ENCODE assay signal across 16 cellular contexts in the genomic region with DNA sequence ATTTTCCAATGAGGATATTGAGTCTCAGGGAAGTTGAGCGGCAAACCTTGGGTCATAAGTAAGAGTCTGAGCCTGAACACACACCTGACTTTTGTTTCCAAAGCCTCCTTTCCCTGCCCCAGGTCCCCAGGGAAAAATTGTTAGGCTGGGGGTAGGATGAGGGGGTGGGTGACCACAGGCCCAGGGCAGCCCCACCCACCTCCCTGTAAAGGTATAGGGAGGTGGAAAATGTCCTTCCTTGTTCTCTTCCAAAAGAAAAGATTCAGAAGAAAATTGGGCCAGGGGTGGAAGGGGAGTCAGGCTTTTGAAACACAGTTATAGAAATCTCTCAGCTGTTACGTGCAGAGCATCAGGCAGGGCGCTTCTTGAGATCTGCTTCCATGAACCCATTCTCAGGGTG.
DNase-seq lines count a peak whose midpoint lies in the region; ATAC-seq and TF ChIP-seq lines count a peak whose summit lies in the region.
"Had no signal": no experiment of that assay in that cellular context is flagged by ENCODE, and none has a peak within 500 bp of the region (broad histone marks: within the 10 kb centered on the region; RNA-seq: fewer than 3 reads in every experiment).

No MANE protein-coding gene starts in this region.

- no peak for TF ChIP-seq CTCF in colonic mucosa (IDR thresholded peaks at IDR 0.05)
- TF ChIP-seq CTCF in esophagus muscularis mucosa (IDR thresholded peaks at IDR 0.05), result no peak
- no peak for TF ChIP-seq CTCF in upper lobe of right lung (IDR thresholded peaks at IDR 0.05)

- no peak for TF ChIP-seq EP300 in esophagus muscularis mucosa (IDR thresholded peaks at IDR 0.05)

- no peak overlapping the region for H3K9ac ChIP-seq in colonic mucosa (ENCODE audit: low read depth in 2 of 2, low read length in 2 of 2)
- H3K9ac ChIP-seq: BLaER1 treated with 17β-estradiol and CSF1 and Interleukin-3, amounts not matched to agents 10 nM and 100 nM had no signal

- H3K4me1 ChIP-seq in colonic mucosa, result no peaks in the 10 kb centered on the region
- no peaks in the 10 kb centered on the region for H3K4me1 ChIP-seq in esophagus muscularis mucosa
- no peaks in the 10 kb centered on the region for H3K4me1 ChIP-seq in upper lobe of right lung
- H3K4me1 ChIP-seq: Caco-2 had no signal

- H3K27ac ChIP-seq in colonic mucosa, result no peak overlapping the region
- no peak overlapping the region for H3K27ac ChIP-seq in esophagus muscularis mucosa (replicated peaks in 1 of 4)
- no peak overlapping the region for H3K27ac ChIP-seq in upper lobe of right lung
- H3K27ac ChIP-seq: 22Rv1; A549; BLaER1 treated with 17β-estradiol and CSF1 and Interleukin-3, amounts not matched to agents 10 nM and 100 nM; C4-2B had no signal

- intact Hi-C loops in colonic mucosa (cut with DNase I), result loop anchor here (2.0 to 10.0 kb wide), 2 partner anchors 193 to 329 kb away; no protein-coding TSS in a partner anchor
- intact Hi-C loops in esophagus muscularis mucosa (cut with DNase I), result loop anchor here (2.0 to 5.0 kb wide), 2 partner anchors 130 to 329 kb away; no protein-coding TSS in a partner anchor
- intact Hi-C loops in upper lobe of right lung (cut with DNase I), result no loop called here

- H3K9me3 ChIP-seq in colonic mucosa, result no peaks in the 10 kb centered on the region
- no peaks in the 10 kb centered on the region for H3K9me3 ChIP-seq in esophagus muscularis mucosa
- no peaks in the 10 kb centered on the region for H3K9me3 ChIP-seq in upper lobe of right lung
- H3K9me3 ChIP-seq: A549; BLaER1 treated with 17β-estradiol and CSF1 and Interleukin-3, amounts not matched to agents 10 nM and 100 nM; Caco-2 had no signal

- WGBS in esophagus muscularis mucosa, result 100% methylated on average over 3 of the region's 3 CpGs

- no peak for TF ChIP-seq POLR2A in esophagus muscularis mucosa (IDR thresholded peaks at IDR 0.05; ENCODE audit: low read depth)

- DNase-seq in colonic mucosa, result peak; percentile 3
- peak; percentile 62 for DNase-seq in esophagus muscularis mucosa (ENCODE audit: extremely low spot score)
- peak; percentile 12 for DNase-seq in ureter (ENCODE audit: low spot score)
- DNase-seq in NCI-H446 treated with DMSO at 0.1 percent for 48 hours (lab: John Stamatoyannopoulos, UW), result no peak
- no peak for DNase-seq in upper lobe of right lung
- DNase-seq: AML-193; Caco-2; Calu3; CD4-positive, alpha-beta T cell; CD8-positive, alpha-beta T cell; DMS79 treated with DMSO at 0.1 percent for 48 hours; GF-D8 had no signal

- no peaks in the 10 kb centered on the region for H3K27me3 ChIP-seq in colonic mucosa
- no peaks in the 10 kb centered on the region for H3K27me3 ChIP-seq in esophagus muscularis mucosa
- no peaks in the 10 kb centered on the region for H3K27me3 ChIP-seq in upper lobe of right lung
- H3K27me3 ChIP-seq: BLaER1 treated with 17β-estradiol and CSF1 and Interleukin-3, amounts not matched to agents 10 nM and 100 nM had no signal

- H3K36me3 ChIP-seq in colonic mucosa (no peaks in the 10 kb centered on the region), esophagus muscularis mucosa (no peaks in the 10 kb centered on the region), upper lobe of right lung (no peaks in the 10 kb centered on the region)
- H3K36me3 ChIP-seq: BLaER1 treated with 17β-estradiol and CSF1 and Interleukin-3, amounts not matched to agents 10 nM and 100 nM had no signal

- no peak for ATAC-seq in upper lobe of right lung
- ATAC-seq: A549; CD8-positive, alpha-beta T cell had no signal

- H3K4me3 ChIP-seq in colonic mucosa (no peak overlapping the region), esophagus muscularis mucosa (no peak overlapping the region), upper lobe of right lung (no peak overlapping the region)
- H3K4me3 ChIP-seq: A549; BLaER1 treated with 17β-estradiol and CSF1 and Interleukin-3, amounts not matched to agents 10 nM and 100 nM had no signal

Comparison
In these comparisons a context has a peak if more than half of its experiments do, and no peak if none do; other contexts are left out.
1. DNase-seq: peak in colonic mucosa (single experiment), esophagus muscularis mucosa (single experiment) and ureter (single experiment); none in NCI-H446 treated with DMSO at 0.1 percent for 48 hours (single experiment) and upper lobe of right lung (single experiment).